In the genomic region with DNA sequence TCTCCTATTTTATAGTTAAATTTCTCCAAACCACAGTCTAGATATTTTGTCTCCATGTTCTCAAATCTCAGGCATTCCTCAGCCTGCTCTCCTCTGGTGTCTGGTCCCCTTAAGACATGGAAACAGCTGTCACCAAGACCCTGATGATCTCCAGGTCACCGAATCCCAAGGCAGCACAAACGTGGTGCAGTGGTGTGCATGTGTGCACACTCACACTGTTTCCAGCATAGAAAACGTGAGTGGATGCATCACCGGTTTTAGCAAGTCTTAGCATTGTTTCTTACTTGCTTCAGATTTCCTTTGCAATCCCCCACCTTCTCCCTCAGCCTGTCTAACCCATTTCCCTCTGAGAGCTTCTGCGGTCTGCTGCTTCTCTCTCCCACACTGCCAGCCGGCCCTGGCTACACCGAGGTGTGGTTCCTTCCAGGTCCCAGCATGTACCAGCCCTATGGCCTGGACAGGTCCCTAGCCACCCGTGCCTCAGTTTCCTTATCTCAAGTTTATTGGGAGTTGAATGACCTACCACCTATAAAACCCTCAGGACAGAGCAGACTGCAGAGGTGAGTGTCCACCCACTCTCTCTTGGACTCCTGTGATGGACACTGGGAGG, we compare ENCODE assay signal across 16 cellular contexts.
DNase-seq lines count a peak whose midpoint lies in the region; ATAC-seq, FAIRE-seq and TF ChIP-seq lines count a peak whose summit lies in the region.
"Had no signal": no experiment of that assay in that cellular context is flagged by ENCODE, and none has a peak within 500 bp of the region (broad histone marks: within the 10 kb centered on the region; RNA-seq: fewer than 3 reads in every experiment).

No MANE protein-coding gene starts in this region.

- no peak overlapping the region for H2BK15ac ChIP-seq in H1 (ENCODE audit: low read length)
- H2BK15ac ChIP-seq in neuronal stem cell (ENCODE audit: low read length): peak overlapping the region; percentile 66

- ATAC-seq in upper lobe of right lung: peak; percentile 25
- no peak for ATAC-seq in HG03342 (IDR thresholded peaks at IDR 0.05; ENCODE audit: unreplicated experiment)
- ATAC-seq in HG03045 (IDR thresholded peaks at IDR 0.05; ENCODE audit: unreplicated experiment): no peak
- ATAC-seq: Right ventricle myocardium inferior had no signal

- H3K36me3 ChIP-seq in H1 (ENCODE audit: control insufficient read depth in 2 of 4, insufficient read depth in 4 of 4, low read length in 3 of 4): no peaks in the 10 kb centered on the region
- no peaks in the 10 kb centered on the region for H3K36me3 ChIP-seq in neuronal stem cell (replicated peaks in 1 of 2; ENCODE audit: control insufficient read depth in 2 of 2, insufficient read depth in 2 of 2, low read length in 2 of 2)
- H3K36me3 ChIP-seq in upper lobe of right lung: no peaks in the 10 kb centered on the region
- H3K36me3 ChIP-seq: BE2C, MG63 had no signal

- TF ChIP-seq CTCF in H1 (IDR thresholded peaks at IDR 0.05; ENCODE audit: control extremely low read depth in 1 of 3, insufficient read depth in 1 of 3, low read depth in 1 of 3, low read length in 3 of 3) (no peak), upper lobe of right lung (IDR thresholded peaks at IDR 0.05) (no peak)

- no peak overlapping the region; the same call in 1 of the 2 replicates for H2AK5ac ChIP-seq in H1 (ENCODE audit: low read depth, low read length)
- H2AK5ac ChIP-seq in neuronal stem cell (ENCODE audit: low read depth, low read length): no peak overlapping the region

- peaks cover 0 to 5% (median 0%) of the 10 kb centered on the region in 4 experiments; a peak in 4 of 7 replicates for H3K4me1 ChIP-seq in H1 (replicated peaks in 1 of 4; ENCODE audit: control insufficient read depth in 3 of 4, insufficient read depth in 4 of 4, low read length in 3 of 4)
- peaks cover 5 to 7% of the 10 kb centered on the region in 2 donors for H3K4me1 ChIP-seq in neuronal stem cell (ENCODE audit: control insufficient read depth in 2 of 2, insufficient read depth in 1 of 2, low read depth in 1 of 2, low read length in 2 of 2)
- H3K4me1 ChIP-seq in upper lobe of right lung: no peaks in the 10 kb centered on the region
- H3K4me1 ChIP-seq: BE2C had no signal

- H3K23me2 ChIP-seq in H1 (ENCODE audit: low read depth, low read length): no peaks in the 10 kb centered on the region; the same call in 1 of the 2 replicates

- H3K9me3 ChIP-seq in H1 (ENCODE audit: insufficient read depth in 2 of 2, low read depth in 1 of 2, low read length in 1 of 2) (no peaks in the 10 kb centered on the region), neuronal stem cell (replicated peaks in 1 of 2; ENCODE audit: control insufficient read depth in 2 of 2, insufficient read depth in 1 of 2, low read depth in 1 of 2, low read length in 2 of 2) (peaks cover 0 to 10% of the 10 kb centered on the region in 2 donors), upper lobe of right lung (no peaks in the 10 kb centered on the region)
- H3K9me3 ChIP-seq: BE2C, MG63 had no signal

- POLR2A ChIA-PET in H1 (lab: Charles Lee; ENCODE audit: partially characterized antibody): interaction anchor here (1.6 kb wide), 1 partner anchor 17 kb away, joined by 4 read pairs; no protein-coding TSS in a partner anchor

- no peak overlapping the region for H3K23ac ChIP-seq in H1 (ENCODE audit: insufficient read length)
- H3K23ac ChIP-seq in neuronal stem cell (ENCODE audit: low read depth, low read length, poor library complexity): no peak overlapping the region

- H4K20me1 ChIP-seq in H1 (replicated peaks in 1 of 2; ENCODE audit: control insufficient read depth in 1 of 2, insufficient read depth in 2 of 2, low read length in 2 of 2): no peaks in the 10 kb centered on the region

- no peak overlapping the region for H3K56ac ChIP-seq in H1 (replicated peaks; ENCODE audit: insufficient read length, low read depth, low read length)

- peak; percentile 44 for DNase-seq in Jurkat, Clone E6-1 (ENCODE audit: low read depth, low spot score)
- DNase-seq in H1 (ENCODE audit: low read depth in 1 of 2, low spot score in 2 of 2) (no peak), neuronal stem cell (ENCODE audit: low spot score) (no peak), upper lobe of right lung (peak; percentile 37)
- DNase-seq in activated naive CD4-positive, alpha-beta T cell treated with anti-CD3 and anti-CD28 coated beads, Interleukin-2, amount 50 U/mL, for 16 hours: no peak
- DNase-seq: BE2C, KBM-7, MG63, NCI-H1105, NCI-H1694 treated with DMSO at 0.1 percent for 48 hours, NCI-H446 treated with DMSO at 0.1 percent for 48 hours, NCI-H774 had no signal

- TF ChIP-seq RAD21 in H1 (IDR thresholded peaks at IDR 0.05 in 1 of 2, conservative IDR thresholded peaks at IDR 0.05 in 1 of 2; ENCODE audit: low read depth in 2 of 2, low read length in 2 of 2): no peak

- CTCF ChIA-PET in H1 (lab: Charles Lee; ENCODE audit: partially characterized antibody): interaction anchor here (0.9 to 1.0 kb wide), 2 partner anchors 17 to 202 kb away, joined by 3 read pairs; no protein-coding TSS in a partner anchor

- no peak for TF ChIP-seq EP300 in H1 (IDR thresholded peaks at IDR 0.05; ENCODE audit: borderline replicate concordance in 1 of 2, low read depth in 2 of 2, low read length in 2 of 2)

- H3K18ac ChIP-seq in H1 (ENCODE audit: extremely low read depth, low read length): no peak overlapping the region
- peak overlapping the region; percentile 59 for H3K18ac ChIP-seq in neuronal stem cell (ENCODE audit: low read length)

- H2AFZ ChIP-seq in H1 (ENCODE audit: low read length) (no peak overlapping the region), neuronal stem cell (ENCODE audit: low read length) (peak overlapping the region; percentile 26)

- no peaks in the 10 kb centered on the region for H3K79me1 ChIP-seq in H1 (ENCODE audit: low read depth, low read length)
- no peaks in the 10 kb centered on the region for H3K79me1 ChIP-seq in neuronal stem cell (ENCODE audit: low read depth, low read length)

- WGBS in H1 (ENCODE audit: extremely low coverage in 1 of 2, insufficient coverage in 1 of 2, insufficient read length in 1 of 2, insufficient replicate concordance in 2 of 2, low coverage in 1 of 2, low lambda C conversion rate in 2 of 2, missing lambda C conversion rate in 1 of 2), 2 experiments: 84% methylated on average over 8 of the region's 8 CpGs; no CpG with 5 or more reads in 1 of the 2 experiments
- no CpG with 5 or more reads among the region's 8 CpGs for WGBS in neuronal stem cell (ENCODE audit: extremely low coverage in 2 of 2, insufficient read length in 2 of 2, insufficient replicate concordance in 1 of 2), 2 donors

- no peak overlapping the region for H3K4me2 ChIP-seq in H1 (ENCODE audit: insufficient read depth in 1 of 2, low read depth in 2 of 2, low read length in 2 of 2)
- H3K4me2 ChIP-seq in neuronal stem cell (ENCODE audit: insufficient read depth, low read length, poor library complexity, severe bottlenecking): no peak overlapping the region

- H2BK20ac ChIP-seq in H1 (ENCODE audit: low read length): no peak overlapping the region; the same call in 1 of the 2 replicates

- H3K9ac ChIP-seq in H1 (replicated peaks in 1 of 4; ENCODE audit: extremely low read depth in 1 of 4, low read depth in 3 of 4, low read length in 3 of 4) (no peak overlapping the region), neuronal stem cell (ENCODE audit: low read depth, low read length, poor library complexity) (no peak overlapping the region)

- H3K27me3 ChIP-seq in H1 (replicated peaks in 1 of 4; ENCODE audit: control insufficient read depth in 3 of 4, extremely low read depth in 1 of 4, insufficient read depth in 3 of 4, low read length in 3 of 4): no peaks in the 10 kb centered on the region; a peak in 1 of 7 replicates
- H3K27me3 ChIP-seq in neuronal stem cell (ENCODE audit: control insufficient read depth in 3 of 3, insufficient read depth in 3 of 3, low read depth in 1 of 3, low read length in 3 of 3): no peaks in the 10 kb centered on the region
- H3K27me3 ChIP-seq in upper lobe of right lung: no peaks in the 10 kb centered on the region
- H3K27me3 ChIP-seq: BE2C, MG63 had no signal

- no peak overlapping the region for H2BK5ac ChIP-seq in H1 (ENCODE audit: low read depth, low read length)
- H2BK5ac ChIP-seq in neuronal stem cell (ENCODE audit: low read length): no peak overlapping the region

- H4K8ac ChIP-seq in H1 (ENCODE audit: extremely low read depth, insufficient read depth, low read length) (no peak overlapping the region; the same call in 1 of the 2 replicates), neuronal stem cell (ENCODE audit: low read depth, low read length) (no peak overlapping the region)

- FAIRE-seq in H1 (lab: Jason Lieb, UNC): no peak
- FAIRE-seq: H54 had no signal

- H4K5ac ChIP-seq in H1 (ENCODE audit: insufficient read length, low read depth, low read length): no peak overlapping the region

- no peak overlapping the region for H2BK120ac ChIP-seq in H1 (replicated peaks; ENCODE audit: low read depth, low read length)
- no peak overlapping the region for H2BK120ac ChIP-seq in neuronal stem cell (ENCODE audit: low read depth, low read length)

- no peaks in the 10 kb centered on the region for H3K79me2 ChIP-seq in H1 (ENCODE audit: control insufficient read depth in 1 of 2, insufficient read depth in 2 of 2, low read length in 2 of 2)

- no peak overlapping the region for H3K27ac ChIP-seq in H1 (ENCODE audit: low read depth, low read length)
- H3K27ac ChIP-seq in neuronal stem cell (replicated peaks; ENCODE audit: low read length): no peak overlapping the region
- no peak overlapping the region for H3K27ac ChIP-seq in upper lobe of right lung

- TF ChIP-seq POLR2A in H1 (IDR thresholded peaks at IDR 0.05; ENCODE audit: control extremely low read depth in 1 of 2, low read depth in 2 of 2, low read length in 2 of 2): no peak

- peak overlapping the region; percentile 82 for H4K91ac ChIP-seq in H1 (replicated peaks; ENCODE audit: insufficient read length, low read length)
- no peak overlapping the region for H4K91ac ChIP-seq in neuronal stem cell (ENCODE audit: low read depth, low read length, poor library complexity)

- H3K4me3 ChIP-seq in Jurkat, Clone E6-1 (ENCODE audit: low read length): no peak overlapping the region
- H3K4me3 ChIP-seq in H1 (ENCODE audit: extremely low read depth in 1 of 4, insufficient read depth in 2 of 4, low read depth in 3 of 4, low read length in 4 of 4): no peak overlapping the region
- no peak overlapping the region for H3K4me3 ChIP-seq in neuronal stem cell (ENCODE audit: low read length in 2 of 2)
- H3K4me3 ChIP-seq in upper lobe of right lung: no peak overlapping the region
- H3K4me3 ChIP-seq: MG63 had no signal

- intact Hi-C loops in upper lobe of right lung (cut with DNase I): no loop called here

- H2BK12ac ChIP-seq in H1 (ENCODE audit: low read depth, low read length) (peak overlapping the region; percentile 5; the same call in 1 of the 2 replicates), neuronal stem cell (ENCODE audit: low read length) (no peak overlapping the region)

- H3K4ac ChIP-seq in H1 (replicated peaks; ENCODE audit: insufficient read length, low read depth, low read length): no peak overlapping the region
- H3K4ac ChIP-seq in neuronal stem cell (ENCODE audit: low read length): no peak overlapping the region

- H3K14ac ChIP-seq in H1 (ENCODE audit: insufficient read length) (no peak overlapping the region), neuronal stem cell (ENCODE audit: low read length) (no peak overlapping the region)

TF ChIP-seq in H1, 55 proteins besides CTCF, POLR2A, EP300 and RAD21 (continues in another document):
- no peak for TF ChIP-seq KDM5A (IDR thresholded peaks at IDR 0.05; ENCODE audit: low read length)
- no peak for TF ChIP-seq TCF12 (IDR thresholded peaks at IDR 0.05; ENCODE audit: low read depth, low read length)

Comparison
In these comparisons a context has a peak if more than half of its experiments do, and no peak if none do; other contexts are left out.
1. DNase-seq: peak in Jurkat, Clone E6-1 (single experiment) and upper lobe of right lung (single experiment); none in H1 (0 of 2), neuronal stem cell (single experiment) and activated naive CD4-positive, alpha-beta T cell treated with anti-CD3 and anti-CD28 coated beads, Interleukin-2, amount 50 U/mL, for 16 hours (single experiment).